ENCODE assay signal across 14 cellular contexts in the genomic region with DNA sequence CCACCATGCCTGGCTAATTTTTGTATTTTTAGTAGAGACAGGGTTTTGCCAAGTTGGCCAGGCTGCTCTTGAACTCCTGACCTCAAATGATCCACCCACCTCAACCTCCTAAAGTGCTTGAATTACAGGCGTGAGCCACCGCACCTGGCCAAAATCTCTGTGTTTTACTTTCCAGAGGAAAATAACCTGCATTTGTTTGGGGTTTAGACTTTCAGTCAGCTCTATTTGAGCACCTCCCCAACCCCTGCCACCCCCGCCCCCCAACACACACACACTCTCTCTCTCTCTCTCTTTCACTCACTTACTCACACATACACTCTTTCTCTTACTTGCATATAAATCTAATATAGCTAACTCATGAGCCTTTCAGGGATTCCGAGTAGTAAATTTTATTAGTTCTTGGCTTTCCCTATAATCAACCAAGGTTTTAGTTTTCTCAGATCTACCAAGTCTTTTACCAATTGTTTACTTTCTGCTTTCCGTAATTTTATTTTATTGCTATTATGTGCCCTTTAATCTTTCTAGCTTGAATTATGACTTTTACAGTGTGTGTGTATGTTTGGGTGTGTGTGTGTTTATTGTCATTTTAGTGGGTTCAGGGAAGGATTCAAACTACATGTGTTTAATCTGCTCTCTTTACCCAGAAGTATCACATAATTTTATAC. TPM values are rescaled to one million over a fixed set of nuclear protein-coding genes. Genes with fewer than 3 reads are reported as not detected.
DNase-seq lines count a peak whose midpoint lies in the region; ATAC-seq, FAIRE-seq and TF ChIP-seq lines count a peak whose summit lies in the region.
"Had no signal": no experiment of that assay in that cellular context is flagged by ENCODE, and none has a peak within 500 bp of the region (broad histone marks: within the 10 kb centered on the region; RNA-seq: fewer than 3 reads in every experiment).

No MANE protein-coding gene starts in this region.

- no peak for TF ChIP-seq POLR2A in GM12891 (IDR thresholded peaks at IDR 0.05; ENCODE audit: low read depth, low read length)

- peak; percentile 31 for FAIRE-seq in GM12891 (lab: Jason Lieb, UNC)

- TF ChIP-seq CTCF in nephron (IDR thresholded peaks at IDR 0.05; ENCODE audit: unreplicated experiment in 3 of 3) = no peak

- H3K36me3 Mint-ChIP-seq in activated T-helper 2 cell treated with anti-CD3 and anti-CD28 coated beads, Interferon-gamma antibody, Interleukin-2, Interleukin-4, amounts not matched to agents 10 μg/mL and 5 μg/mL and 100 μg/mL, durations not matched to agents 14 hours and 24 hours and 36 hours (ENCODE audit: low read depth) = peaks cover 62% of the 10 kb centered on the region
- peaks cover 4% of the 10 kb centered on the region for H3K36me3 Mint-ChIP-seq in nephron (ENCODE audit: low read depth)

- no peaks in the 10 kb centered on the region for H3K27me3 Mint-ChIP-seq in activated T-helper 2 cell treated with anti-CD3 and anti-CD28 coated beads, Interferon-gamma antibody, Interleukin-2, Interleukin-4, amounts not matched to agents 10 μg/mL and 5 μg/mL and 100 μg/mL, durations not matched to agents 14 hours and 24 hours and 36 hours (ENCODE audit: low read depth)
- H3K27me3 Mint-ChIP-seq in nephron (ENCODE audit: low read depth) = peaks cover 5% of the 10 kb centered on the region
- H3K27me3 Mint-ChIP-seq: activated naive CD4-positive, alpha-beta T cell treated with anti-CD3 and anti-CD28 coated beads, Interleukin-2, amount 50 U/mL, for 24 hours had no signal

- peak overlapping the region; percentile 1 for H3K27ac Mint-ChIP-seq in activated T-helper 2 cell treated with anti-CD3 and anti-CD28 coated beads, Interferon-gamma antibody, Interleukin-2, Interleukin-4, amounts not matched to agents 10 μg/mL and 5 μg/mL and 100 μg/mL, durations not matched to agents 14 hours and 24 hours and 36 hours
- peak overlapping the region; percentile 4 to 62 (median 40) for H3K27ac Mint-ChIP-seq in nephron
- H3K27ac Mint-ChIP-seq: activated naive CD4-positive, alpha-beta T cell treated with anti-CD3 and anti-CD28 coated beads, Interleukin-2, amount 50 U/mL, for 24 hours; nephron progenitor cell had no signal

- intact Hi-C loops in activated T-helper 2 cell treated with anti-CD3 and anti-CD28 coated beads, Interferon-gamma antibody, Interleukin-2, Interleukin-4, amounts not matched to agents 10 μg/mL and 5 μg/mL and 100 μg/mL, durations not matched to agents 14 hours and 24 hours and 36 hours (cut with micrococcal nuclease) = loop anchor here (1.0 to 2.0 kb wide), 3 partner anchors 14 to 28 kb away; no protein-coding TSS in a partner anchor

- H3K4me3 Mint-ChIP-seq in activated T-helper 2 cell treated with anti-CD3 and anti-CD28 coated beads, Interferon-gamma antibody, Interleukin-2, Interleukin-4, amounts not matched to agents 10 μg/mL and 5 μg/mL and 100 μg/mL, durations not matched to agents 14 hours and 24 hours and 36 hours (ENCODE audit: low read depth) = no peak overlapping the region
- no peak overlapping the region for H3K4me3 Mint-ChIP-seq in nephron
- H3K4me3 Mint-ChIP-seq: nephron progenitor cell had no signal

- H3K9me3 Mint-ChIP-seq in activated T-helper 2 cell treated with anti-CD3 and anti-CD28 coated beads, Interferon-gamma antibody, Interleukin-2, Interleukin-4, amounts not matched to agents 10 μg/mL and 5 μg/mL and 100 μg/mL, durations not matched to agents 14 hours and 24 hours and 36 hours = peaks cover 4% of the 10 kb centered on the region
- H3K9me3 Mint-ChIP-seq in nephron = peaks cover 8% of the 10 kb centered on the region
- H3K9me3 Mint-ChIP-seq: activated naive CD4-positive, alpha-beta T cell treated with anti-CD3 and anti-CD28 coated beads, Interleukin-2, amount 50 U/mL, for 24 hours had no signal

- DNase-seq in GM12891 (ENCODE audit: insufficient read length, low spot score) (no peak), COR-L47 (lab: John Stamatoyannopoulos, UW) (no peak)
- no peak for DNase-seq in activated T-helper 2 cell treated with anti-CD3 and anti-CD28 coated beads, Interferon-gamma antibody, Interleukin-2, Interleukin-4, amounts not matched to agents 10 μg/mL and 5 μg/mL and 100 μg/mL, durations not matched to agents 14 hours and 24 hours and 36 hours (ENCODE audit: low spot score)
- DNase-seq: activated CD4-positive, alpha-beta T cell treated with anti-CD3 and anti-CD28 coated beads, Interleukin-2, amount 50 U/mL, for 4 hours; heart right ventricle; left lung; NCI-H82; nephron progenitor cell; Right ventricle myocardium superior had no signal

- peak; percentile 45 for ATAC-seq in GM21447 (IDR thresholded peaks at IDR 0.05; ENCODE audit: unreplicated experiment)
- ATAC-seq in HG03045 (IDR thresholded peaks at IDR 0.05; ENCODE audit: unreplicated experiment) = no peak
- ATAC-seq in GM19455 (IDR thresholded peaks at IDR 0.05; ENCODE audit: unreplicated experiment) = no peak
- ATAC-seq: left lung had no signal

- peaks cover 46% of the 10 kb centered on the region for H3K4me1 Mint-ChIP-seq in activated T-helper 2 cell treated with anti-CD3 and anti-CD28 coated beads, Interferon-gamma antibody, Interleukin-2, Interleukin-4, amounts not matched to agents 10 μg/mL and 5 μg/mL and 100 μg/mL, durations not matched to agents 14 hours and 24 hours and 36 hours (ENCODE audit: low read depth)
- peaks cover 13% of the 10 kb centered on the region for H3K4me1 Mint-ChIP-seq in nephron

TF ChIP-seq in GM12891, 5 proteins besides CTCF, POLR2A, EP300 and RAD21:
- TF ChIP-seq POU2F2 (IDR thresholded peaks at IDR 0.05; ENCODE audit: low read depth, low read length) = no peak
- TF ChIP-seq POLR2AphosphoS5 (IDR thresholded peaks at IDR 0.05; ENCODE audit: low read depth, low read length) = no peak
- no peak for TF ChIP-seq SPI1 (IDR thresholded peaks at IDR 0.05; ENCODE audit: low read depth, low read length)

RNA-seq across cellular contexts. Expression of gene MFSD6, which starts 24.5 kb away (rescaled TPM):
- polyA plus RNA-seq in GM12891 (2012; ENCODE audit: low read depth, missing spikeins) = 12.1 TPM
- 40.9 and 44.0 TPM in 2 replicates for total RNA-seq in activated T-helper 2 cell treated with anti-CD3 and anti-CD28 coated beads, Interferon-gamma antibody, Interleukin-2, Interleukin-4, amounts not matched to agents 10 μg/mL and 5 μg/mL and 100 μg/mL, durations not matched to agents 14 hours and 24 hours and 36 hours
